Comparison of ENCODE assay signal across 22 cellular contexts in the genomic region with DNA sequence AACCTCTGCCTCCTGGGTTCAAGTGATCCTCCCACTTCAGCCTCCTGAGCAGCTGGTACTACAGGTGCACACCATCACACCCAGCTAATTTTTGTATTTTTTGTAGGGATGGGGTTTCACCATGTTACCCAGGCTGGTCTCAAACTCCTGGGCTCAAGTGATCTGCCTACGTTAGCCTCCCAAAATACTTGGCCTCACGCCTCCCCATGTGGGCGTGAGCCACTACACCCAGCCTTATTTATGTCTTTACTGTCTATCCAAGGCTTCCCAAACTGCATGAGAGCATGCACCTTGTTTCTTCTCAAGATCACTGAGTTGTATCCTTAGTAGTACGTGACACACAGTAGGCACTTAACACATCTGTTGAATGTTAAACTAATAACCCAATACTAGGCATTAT. TPM values are rescaled to one million over a fixed set of nuclear protein-coding genes. Genes with fewer than 3 reads are reported as not detected.
A peak's percentile ranks its signal among the peaks of the same experiment; 100 is the strongest.
DNase-seq lines count a peak whose midpoint lies in the region; ATAC-seq and TF ChIP-seq lines count a peak whose summit lies in the region.
"Had no signal": no experiment of that assay in that cellular context is flagged by ENCODE, and none has a peak within 500 bp of the region (broad histone marks: within the 10 kb centered on the region; RNA-seq: fewer than 3 reads in every experiment).

No MANE protein-coding gene starts in this region.

- no peak overlapping the region for H3K9ac ChIP-seq in SU-DHL-6 (ENCODE audit: low read length)

- H3K4me3 Mint-ChIP-seq in activated naive CD8-positive, alpha-beta T cell: peak overlapping the region; percentile 48
- no peak overlapping the region for H3K4me3 Mint-ChIP-seq in activated naive CD8-positive, alpha-beta T cell treated with anti-CD3 and anti-CD28 coated beads for 36 hours
- H3K4me3 Mint-ChIP-seq in stimulated activated memory B cell treated with anti-CD40 and anti-IgM and Interleukin-4, amounts not matched to agents 10 μg/mL and 1 μg/mL and 100 μg/mL, for 72 hours: no peak overlapping the region
- no peak overlapping the region for H3K4me3 Mint-ChIP-seq in activated naive CD4-positive, alpha-beta T cell treated with anti-CD3 and anti-CD28 coated beads, Interleukin-2, amount 10 ng/mL, durations not matched to agents 7 days and 5 days
- H3K4me3 Mint-ChIP-seq: activated CD8-positive, alpha-beta T cell treated with anti-CD3 and anti-CD28 coated beads for 36 hours; activated naive CD4-positive, alpha-beta T cell treated with anti-CD3 and anti-CD28 coated beads for 36 hours had no signal

- no peak for DNase-seq in activated naive CD8-positive, alpha-beta T cell treated with anti-CD3 and anti-CD28 coated beads for 36 hours
- DNase-seq in islet precursor cell (peak; percentile 12), LoVo (ENCODE audit: low spot score) (no peak)
- DNase-seq in activated naive CD4-positive, alpha-beta T cell treated with anti-CD3 and anti-CD28 coated beads, Interleukin-2, amount 10 ng/mL, durations not matched to agents 7 days and 5 days: no peak
- DNase-seq: activated CD4-positive, CD25-positive, alpha-beta regulatory T cell treated with anti-CD3 and anti-CD28 coated beads, Interleukin-2, amount 50 U/mL, for 72 hours; amygdala; BE2C; Calu3; cortex of kidney; HCEC 1CT; left colon; NCI-H2029; NCI-H226; NCI-H774; transverse colon had no signal

- peak overlapping the region; percentile 34 for H3K27ac Mint-ChIP-seq in activated naive CD8-positive, alpha-beta T cell
- H3K27ac Mint-ChIP-seq in activated naive CD8-positive, alpha-beta T cell treated with anti-CD3 and anti-CD28 coated beads for 36 hours: no peak overlapping the region
- H3K27ac Mint-ChIP-seq in stimulated activated memory B cell treated with anti-CD40 and anti-IgM and Interleukin-4, amounts not matched to agents 10 μg/mL and 1 μg/mL and 100 μg/mL, for 72 hours: peak overlapping the region; percentile 51
- H3K27ac Mint-ChIP-seq in activated naive CD4-positive, alpha-beta T cell treated with anti-CD3 and anti-CD28 coated beads, Interleukin-2, amount 10 ng/mL, durations not matched to agents 7 days and 5 days: no peak overlapping the region

- peaks cover 45% of the 10 kb centered on the region for H3F3A ChIP-seq in SU-DHL-6 (ENCODE audit: insufficient read depth)

- peak overlapping the region; percentile 53 for H3K4me2 ChIP-seq in SU-DHL-6 (ENCODE audit: low read depth, low read length, poor library complexity, severe bottlenecking)

- no peaks in the 10 kb centered on the region for H3K27me3 Mint-ChIP-seq in activated naive CD8-positive, alpha-beta T cell
- H3K27me3 Mint-ChIP-seq in activated naive CD8-positive, alpha-beta T cell treated with anti-CD3 and anti-CD28 coated beads for 36 hours: no peaks in the 10 kb centered on the region
- no peaks in the 10 kb centered on the region for H3K27me3 Mint-ChIP-seq in stimulated activated memory B cell treated with anti-CD40 and anti-IgM and Interleukin-4, amounts not matched to agents 10 μg/mL and 1 μg/mL and 100 μg/mL, for 72 hours
- H3K27me3 Mint-ChIP-seq in activated naive CD4-positive, alpha-beta T cell treated with anti-CD3 and anti-CD28 coated beads, Interleukin-2, amount 10 ng/mL, durations not matched to agents 7 days and 5 days: no peaks in the 10 kb centered on the region
- H3K27me3 Mint-ChIP-seq: activated CD8-positive, alpha-beta T cell treated with anti-CD3 and anti-CD28 coated beads for 36 hours had no signal

- H3K79me2 ChIP-seq in SU-DHL-6 (ENCODE audit: insufficient read depth, low read length): peaks cover 97% of the 10 kb centered on the region

- CTCF ChIA-PET in activated naive CD4-positive, alpha-beta T cell treated with anti-CD3 and anti-CD28 coated beads, Interleukin-2, amount 10 ng/mL, durations not matched to agents 7 days and 5 days (lab: Charles Lee): no interaction called here

- no peaks in the 10 kb centered on the region for H3K27me3 ChIP-seq in SU-DHL-6 (ENCODE audit: low read length)
- H3K27me3 ChIP-seq: BE2C, transverse colon had no signal

- no peaks in the 10 kb centered on the region for H4K20me1 ChIP-seq in SU-DHL-6 (ENCODE audit: low read depth, low read length)

- no peak overlapping the region for H3K4me3 ChIP-seq in SU-DHL-6 (ENCODE audit: insufficient read depth, low read length, poor library complexity, severe bottlenecking)
- H3K4me3 ChIP-seq: skin epidermis, transverse colon had no signal

- H3K4me1 Mint-ChIP-seq in activated naive CD8-positive, alpha-beta T cell (ENCODE audit: low read depth): peaks cover 64% of the 10 kb centered on the region
- H3K4me1 Mint-ChIP-seq in activated naive CD8-positive, alpha-beta T cell treated with anti-CD3 and anti-CD28 coated beads for 36 hours: peaks cover 42% of the 10 kb centered on the region
- peaks cover 92% of the 10 kb centered on the region for H3K4me1 Mint-ChIP-seq in stimulated activated memory B cell treated with anti-CD40 and anti-IgM and Interleukin-4, amounts not matched to agents 10 μg/mL and 1 μg/mL and 100 μg/mL, for 72 hours
- peaks cover 51% of the 10 kb centered on the region for H3K4me1 Mint-ChIP-seq in activated naive CD4-positive, alpha-beta T cell treated with anti-CD3 and anti-CD28 coated beads, Interleukin-2, amount 10 ng/mL, durations not matched to agents 7 days and 5 days

- H3K9me2 ChIP-seq in SU-DHL-6 (replicated peaks; ENCODE audit: insufficient read depth, low read length): no peaks in the 10 kb centered on the region

- H3K36me3 ChIP-seq in SU-DHL-6 (ENCODE audit: low read length): 0 out of 2 replicates have a peak, but pooled peaks cover 2% of the 10 kb centered on the region
- H3K36me3 ChIP-seq: BE2C, transverse colon had no signal

- H3K27ac ChIP-seq in SU-DHL-6 (ENCODE audit: low read depth, low read length): peak overlapping the region; percentile 77
- H3K27ac ChIP-seq: transverse colon had no signal

- no peak for TF ChIP-seq CTCF in SU-DHL-6 (IDR thresholded peaks at IDR 0.05; ENCODE audit: insufficient read depth, low read length, poor library complexity, severe bottlenecking)

- no peaks in the 10 kb centered on the region for H3K9me3 ChIP-seq in SU-DHL-6 (ENCODE audit: insufficient read depth, low read length)
- H3K9me3 ChIP-seq: BE2C, transverse colon had no signal

- no peak for ATAC-seq in stimulated activated memory B cell treated with anti-CD40 and anti-IgM and Interleukin-4, amounts not matched to agents 10 μg/mL and 1 μg/mL and 100 μg/mL, for 72 hours
- ATAC-seq in GM19463 (IDR thresholded peaks at IDR 0.05; ENCODE audit: unreplicated experiment): no peak

- H2AFZ ChIP-seq in SU-DHL-6 (ENCODE audit: low read depth, low read length, severe bottlenecking): no peak overlapping the region

- peaks cover 20% of the 10 kb centered on the region for H3K36me3 Mint-ChIP-seq in activated naive CD8-positive, alpha-beta T cell
- H3K36me3 Mint-ChIP-seq in activated naive CD8-positive, alpha-beta T cell treated with anti-CD3 and anti-CD28 coated beads for 36 hours: peaks cover 37% of the 10 kb centered on the region
- peaks cover 43% of the 10 kb centered on the region for H3K36me3 Mint-ChIP-seq in stimulated activated memory B cell treated with anti-CD40 and anti-IgM and Interleukin-4, amounts not matched to agents 10 μg/mL and 1 μg/mL and 100 μg/mL, for 72 hours
- peaks cover 32% of the 10 kb centered on the region for H3K36me3 Mint-ChIP-seq in activated naive CD4-positive, alpha-beta T cell treated with anti-CD3 and anti-CD28 coated beads, Interleukin-2, amount 10 ng/mL, durations not matched to agents 7 days and 5 days

- H3K9me3 Mint-ChIP-seq in activated naive CD8-positive, alpha-beta T cell (ENCODE audit: low read depth): no peaks in the 10 kb centered on the region
- peaks cover 2% of the 10 kb centered on the region for H3K9me3 Mint-ChIP-seq in activated naive CD8-positive, alpha-beta T cell treated with anti-CD3 and anti-CD28 coated beads for 36 hours
- H3K9me3 Mint-ChIP-seq in stimulated activated memory B cell treated with anti-CD40 and anti-IgM and Interleukin-4, amounts not matched to agents 10 μg/mL and 1 μg/mL and 100 μg/mL, for 72 hours: no peaks in the 10 kb centered on the region
- peaks cover 1% of the 10 kb centered on the region for H3K9me3 Mint-ChIP-seq in activated naive CD4-positive, alpha-beta T cell treated with anti-CD3 and anti-CD28 coated beads, Interleukin-2, amount 10 ng/mL, durations not matched to agents 7 days and 5 days
- H3K9me3 Mint-ChIP-seq: activated CD8-positive, alpha-beta T cell treated with anti-CD3 and anti-CD28 coated beads for 36 hours; activated naive CD4-positive, alpha-beta T cell treated with anti-CD3 and anti-CD28 coated beads for 36 hours had no signal

RNA-seq across cellular contexts. Expression of a gene that starts 14.3 kb away (rescaled TPM):
- 100 to 1,000 TPM; 103 TPM for total RNA-seq in activated naive CD8-positive, alpha-beta T cell treated with anti-CD3 and anti-CD28 coated beads for 36 hours

Comparison
In these comparisons a context has a peak if more than half of its experiments do, and no peak if none do; other contexts are left out.
1. H3K27ac Mint-ChIP-seq: peak in activated naive CD8-positive, alpha-beta T cell (single experiment) and stimulated activated memory B cell treated with anti-CD40 and anti-IgM and Interleukin-4, amounts not matched to agents 10 μg/mL and 1 μg/mL and 100 μg/mL, for 72 hours (single experiment); none in activated naive CD8-positive, alpha-beta T cell treated with anti-CD3 and anti-CD28 coated beads for 36 hours (single experiment) and activated naive CD4-positive, alpha-beta T cell treated with anti-CD3 and anti-CD28 coated beads, Interleukin-2, amount 10 ng/mL, durations not matched to agents 7 days and 5 days (single experiment).